Comparison of ENCODE assay signal across 1 cellular context in genomic region chr18:12882416-12882815, GRCh38.
TF ChIP-seq lines count a peak whose summit lies in the region.

No MANE protein-coding gene starts in this region.

TF ChIP-seq in GM23338, 12 proteins besides CTCF, POLR2A, EP300 and RAD21 (continued from another document):
- TF ChIP-seq ZNF462 (CRISPR knock-in tag; IDR thresholded peaks at IDR 0.05), result no peak
- TF ChIP-seq STAT1 (IDR thresholded peaks at IDR 0.05; ENCODE audit: unreplicated experiment), result no peak
- TF ChIP-seq ETS1 (IDR thresholded peaks at IDR 0.05), result no peak
